ENCODE assay signal across 24 cellular contexts in the genomic region with DNA sequence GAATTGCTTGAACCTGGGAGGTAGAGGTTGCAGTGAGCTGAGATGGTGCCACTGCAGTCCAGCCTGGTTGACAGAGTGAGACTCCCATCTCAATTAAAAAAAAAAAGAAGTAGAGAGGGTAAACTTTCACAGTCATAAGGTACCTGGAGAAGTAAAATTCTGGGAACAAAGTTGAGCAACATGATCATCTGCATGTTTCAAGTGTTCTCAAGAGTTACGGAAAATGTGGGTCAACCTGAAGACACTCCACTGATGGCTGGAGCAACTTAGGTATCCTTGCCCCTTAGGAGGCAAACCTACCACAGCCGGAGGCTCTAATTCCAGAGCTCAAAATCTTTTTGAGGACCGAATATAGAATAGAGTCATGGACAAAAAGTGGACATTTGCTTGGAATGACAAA.
"Had no signal": no experiment of that assay in that cellular context is flagged by ENCODE, and none has a peak within 500 bp of the region (broad histone marks: within the 10 kb centered on the region; RNA-seq: fewer than 3 reads in every experiment).

No MANE protein-coding gene starts in this region.

- DNase-seq: stimulated activated CD4-positive, alpha-beta T cell treated with anti-CD3 and anti-CD28 coated beads, Interleukin-2, amount 100 ng/mL, for 24 hours; stimulated activated CD4-positive, alpha-beta T cell treated with anti-CD3 and anti-CD28 coated beads, Interleukin-2, amount 100 ng/mL, for 48 hours; stimulated activated CD4-positive, alpha-beta T cell treated with anti-CD3 and anti-CD28 coated beads, Interleukin-4, amount 100 ng/mL, for 1 hour; stimulated activated CD4-positive, alpha-beta T cell treated with anti-CD3 and anti-CD28 coated beads, Interleukin-4, amount 100 ng/mL, for 24 hours; stimulated activated CD8-positive, alpha-beta memory T cell treated with anti-CD3 and anti-CD28 coated beads, Interleukin-4, amount 100 ng/mL, for 48 hours; stimulated activated naive B cell treated with anti-CD40 and anti-IgM and Interleukin-4, amounts not matched to agents 10 μg/mL and 1 μg/mL and 100 μg/mL, for 72 hours; stimulated activated naive CD4-positive, alpha-beta T cell; stimulated activated naive CD4-positive, alpha-beta T cell treated with Interleukin-2 at 50 U/mL for 16 hours; stimulated activated naive CD8-positive, alpha-beta T cell treated with anti-CD3 and anti-CD28 coated beads, Interleukin-15, amount 100 ng/mL, for 72 hours; stimulated activated naive CD8-positive, alpha-beta T cell treated with anti-CD3 and anti-CD28 coated beads, Interleukin-15, Interleukin-2, amounts not matched to agents 100 U/mL and 50 U/mL, for 24 hours; stomach; substantia nigra; testis; tibial artery; transverse colon; trophoblast cell; upper lobe of left lung; uterus had no signal

- H3K27ac ChIP-seq: stomach, suprapubic skin, testis, thoracic aorta, tibial artery, tibial nerve, transverse colon, uterus, vagina had no signal

- H3K36me3 ChIP-seq: suprapubic skin, thoracic aorta, tibial artery, transverse colon, upper lobe of left lung, uterus, vagina had no signal

- H3K9me3 ChIP-seq: stomach, suprapubic skin, testis, thoracic aorta, tibial artery, tibial nerve, transverse colon, upper lobe of left lung, uterus, vagina had no signal

- ATAC-seq: stimulated activated effector memory CD8-positive, alpha-beta T cell treated with anti-CD3 and anti-CD28 coated beads, Interleukin-12 subunit alpha, Interleukin-12 subunit beta, amount 100 ng/mL, for 72 hours; stimulated activated memory B cell treated with anti-CD40 and anti-IgM and Interleukin-4, amounts not matched to agents 10 μg/mL and 1 μg/mL and 100 μg/mL, for 72 hours; stimulated activated naive B cell treated with anti-CD40 and anti-IgM and Interleukin-4, amounts not matched to agents 10 μg/mL and 1 μg/mL and 100 μg/mL, for 72 hours; stimulated activated naive CD8-positive, alpha-beta T cell treated with anti-CD3 and anti-CD28 coated beads, Interleukin-15, amount 100 ng/mL, for 72 hours; stimulated activated naive CD8-positive, alpha-beta T cell treated with anti-CD3 and anti-CD28 coated beads, Interleukin-15, Interleukin-2, amounts not matched to agents 100 U/mL and 50 U/mL, for 24 hours had no signal

- H3K4me3 ChIP-seq: stomach, suprapubic skin, testis, thoracic aorta, tibial artery, tibial nerve, transverse colon, upper lobe of left lung, uterus, vagina had no signal

- H3K27me3 ChIP-seq: stomach, suprapubic skin, testis, tibial artery, tibial nerve, transverse colon, upper lobe of left lung, uterus, vagina had no signal

- H3K4me1 ChIP-seq: suprapubic skin, testis, tibial artery, tibial nerve, uterus, vagina had no signal
